2 cellular contexts compared by ENCODE assay signal in the genomic region with DNA sequence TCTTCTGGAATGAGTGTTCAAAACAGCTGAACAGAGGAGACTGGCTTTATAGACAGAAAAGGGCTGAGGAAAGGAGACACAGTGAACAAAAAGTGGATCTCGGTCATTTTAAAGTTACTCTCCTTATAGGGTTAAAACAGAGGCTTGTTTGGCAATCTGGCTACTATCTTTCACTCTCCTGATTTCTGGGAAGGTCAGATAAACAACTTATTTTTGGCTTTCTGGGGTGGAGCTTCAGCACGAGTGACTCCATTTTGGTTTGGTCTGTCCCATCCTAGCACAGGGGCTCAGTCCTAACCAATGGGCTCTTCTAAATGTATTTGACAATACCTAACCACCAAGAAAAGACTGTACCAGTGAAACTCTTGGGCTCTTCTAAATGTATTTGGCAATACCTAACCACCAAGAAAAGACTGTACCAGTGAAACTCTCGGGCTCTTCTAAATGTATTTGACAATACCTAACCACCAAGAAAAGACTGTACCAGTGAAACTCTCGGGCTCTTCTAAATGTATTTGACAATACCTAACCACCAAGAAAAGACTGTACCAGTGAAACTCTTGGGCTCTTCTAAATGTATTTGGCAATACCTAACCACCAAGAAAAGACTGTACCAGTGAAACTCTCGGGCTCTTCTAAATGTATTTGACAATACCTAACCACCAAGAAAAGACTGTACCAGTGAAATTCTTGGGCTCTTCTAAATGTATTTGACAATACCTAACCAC.
TF ChIP-seq lines count a peak whose summit lies in the region.
"Not testable (repeated sequence)": the region's sequence is repeated elsewhere in the genome, so short reads cannot be mapped to it uniquely, and the experiment has no call there.

No MANE protein-coding gene starts in this region.

TF ChIP-seq in A549, 52 proteins besides CTCF, POLR2A, EP300 and RAD21:
- TF ChIP-seq HOXB13 (CRISPR knock-in tag; IDR thresholded peaks at IDR 0.05; ENCODE audit: low read depth): peak; percentile 90; the same call in 1 of the 2 replicates
- peak; percentile 80; the same call in 1 of the 2 replicates for TF ChIP-seq HEYL (CRISPR knock-in tag; IDR thresholded peaks at IDR 0.05)
- not testable (repeated sequence) for TF ChIP-seq FOSL2 (IDR thresholded peaks at IDR 0.05)
- TF ChIP-seq FOSL2 (CRISPR knock-in tag; IDR thresholded peaks at IDR 0.05): 0 out of 2 replicates have a peak, but pooled peaks have one; percentile 6
- TF ChIP-seq ZSCAN20 (CRISPR knock-in tag; IDR thresholded peaks at IDR 0.05): peak; percentile 88
- TF ChIP-seq, protein P1, sequence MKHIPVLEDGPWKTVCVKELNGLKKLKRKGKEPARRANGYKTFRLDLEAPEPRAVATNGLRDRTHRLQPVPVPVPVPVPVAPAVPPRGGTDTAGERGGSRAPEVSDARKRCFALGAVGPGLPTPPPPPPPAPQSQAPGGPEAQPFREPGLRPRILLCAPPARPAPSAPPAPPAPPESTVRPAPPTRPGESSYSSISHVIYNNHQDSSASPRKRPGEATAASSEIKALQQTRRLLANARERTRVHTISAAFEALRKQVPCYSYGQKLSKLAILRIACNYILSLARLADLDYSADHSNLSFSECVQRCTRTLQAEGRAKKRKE (CRISPR knock-in tag; IDR thresholded peaks at IDR 0.05; ENCODE audit: low read depth): peak; percentile 94
- TF ChIP-seq HOXA7 (CRISPR knock-in tag; IDR thresholded peaks at IDR 0.05): 0 out of 2 replicates have a peak, but pooled peaks have one; percentile 75
- peak; percentile 78 for TF ChIP-seq HOXB5 (CRISPR knock-in tag; IDR thresholded peaks at IDR 0.05)
TF ChIP-seq in A549: peak in this region for 7; not testable (repeated sequence) for 45.

TF ChIP-seq in HepG2, 621 proteins besides CTCF, POLR2A, EP300 and RAD21:
- 0 out of 2 replicates have a peak, but pooled peaks have one; percentile 20 for TF ChIP-seq ZNF652 (CRISPR knock-in tag; IDR thresholded peaks at IDR 0.05; ENCODE audit: borderline replicate concordance, low read depth)
